17 cellular contexts compared by ENCODE assay signal in the genomic region with DNA sequence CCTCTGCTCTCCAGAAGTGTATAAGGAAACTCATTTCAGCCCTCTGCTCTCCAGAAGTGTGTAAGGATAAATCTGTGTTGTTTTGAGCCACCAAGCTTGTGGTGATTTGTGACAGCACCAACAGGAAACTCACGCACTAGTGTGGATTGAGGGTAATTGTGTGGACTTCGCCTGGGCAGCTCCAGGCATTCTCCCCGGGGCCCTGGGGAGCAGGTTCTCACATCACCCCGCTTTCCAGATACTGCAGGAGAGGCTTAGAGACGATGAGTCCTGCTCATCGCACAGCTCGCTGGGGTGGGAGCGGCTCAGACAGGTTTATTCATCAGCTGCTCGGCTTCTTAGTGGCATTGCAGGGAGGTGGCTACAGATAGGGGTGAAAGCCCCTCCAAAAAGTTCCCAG. TPM values are rescaled to one million over a fixed set of nuclear protein-coding genes. Genes with fewer than 3 reads are reported as not detected.
DNase-seq lines count a peak whose midpoint lies in the region; ATAC-seq and TF ChIP-seq lines count a peak whose summit lies in the region.
"Had no signal": no experiment of that assay in that cellular context is flagged by ENCODE, and none has a peak within 500 bp of the region (broad histone marks: within the 10 kb centered on the region; RNA-seq: fewer than 3 reads in every experiment).

No MANE protein-coding gene starts in this region.

- TF ChIP-seq CTCF in WERI-Rb-1 (IDR thresholded peaks at IDR 0.05; ENCODE audit: low read depth, low read length), result no peak
- TF ChIP-seq CTCF in spleen (IDR thresholded peaks at IDR 0.05 in 8 of 11, conservative IDR thresholded peaks at IDR 0.05 in 3 of 11), result no peak

- no peak overlapping the region for H3K4me3 ChIP-seq in WERI-Rb-1 (ENCODE audit: low read depth, low read length)
- no peak overlapping the region for H3K4me3 ChIP-seq in spleen
- H3K4me3 ChIP-seq: BLaER1, GM23248 had no signal

- peaks cover 23% of the 10 kb centered on the region for H3K27me3 Mint-ChIP-seq in activated T-cell treated with anti-CD3 and anti-CD28 coated beads, Interleukin-2, amount 50 U/mL, for 24 hours
- peaks cover 7% of the 10 kb centered on the region for H3K27me3 Mint-ChIP-seq in activated T-cell treated with anti-CD3 and anti-CD28 coated beads, Interleukin-2, amount 50 U/mL, for 72 hours (ENCODE audit: low read depth)

- DNase-seq in activated T-cell treated with anti-CD3 and anti-CD28 coated beads, Interleukin-2, amount 50 U/mL, for 24 hours, result peak; percentile 5
- no peak for DNase-seq in activated T-cell treated with anti-CD3 and anti-CD28 coated beads, Interleukin-2, amount 50 U/mL, for 72 hours
- DNase-seq in WERI-Rb-1, result peak; percentile 29
- peak; percentile 19 for DNase-seq in left lobe of liver (ENCODE audit: low spot score)
- peak; percentile 32 for DNase-seq in spleen
- no peak for DNase-seq in DMS153 treated with DMSO at 0.1 percent for 48 hours (lab: John Stamatoyannopoulos, UW; ENCODE audit: unreplicated experiment)
- DNase-seq in SK-N-DZ (ENCODE audit: low spot score), result no peak
- DNase-seq: AML-193; Caco-2; CD8-positive, alpha-beta memory T cell; DMS53; GF-D8; GM23248 had no signal

- H3K4me1 ChIP-seq in spleen, result no peaks in the 10 kb centered on the region
- H3K4me1 ChIP-seq: Caco-2 had no signal

- peaks cover 2% of the 10 kb centered on the region for H3K9me3 ChIP-seq in WERI-Rb-1 (ENCODE audit: severe bottlenecking)
- H3K9me3 ChIP-seq in spleen, result peaks cover 10 to 31% (median 28%) of the 10 kb centered on the region in 8 donors

- H3K36me3 ChIP-seq in WERI-Rb-1, result no peaks in the 10 kb centered on the region
- H3K36me3 ChIP-seq in spleen, result no peaks in the 10 kb centered on the region
- H3K36me3 ChIP-seq: BLaER1 had no signal

- intact Hi-C loops in spleen (cut with DNase I; ENCODE audit: low total_unique reads), result no loop called here

- H3K27me3 ChIP-seq in WERI-Rb-1 (ENCODE audit: insufficient read depth, low read depth, severe bottlenecking) (no peaks in the 10 kb centered on the region), spleen (replicated peaks in 1 of 7) (peaks cover 0 to 27% (median 0%) of the 10 kb centered on the region in 7 donors)
- H3K27me3 ChIP-seq: BLaER1 had no signal

- no peak for TF ChIP-seq POLR2A in spleen (IDR thresholded peaks at IDR 0.05)

- no peaks in the 10 kb centered on the region for H3K36me3 Mint-ChIP-seq in activated T-cell treated with anti-CD3 and anti-CD28 coated beads, Interleukin-2, amount 50 U/mL, for 24 hours (ENCODE audit: low read depth)
- H3K36me3 Mint-ChIP-seq in activated T-cell treated with anti-CD3 and anti-CD28 coated beads, Interleukin-2, amount 50 U/mL, for 72 hours (ENCODE audit: insufficient read depth in 2 of 2), result peaks cover 10 to 16% of the 10 kb centered on the region in 2 donors

- no peaks in the 10 kb centered on the region for H3K4me1 Mint-ChIP-seq in activated T-cell treated with anti-CD3 and anti-CD28 coated beads, Interleukin-2, amount 50 U/mL, for 24 hours (ENCODE audit: low read depth)
- no peaks in the 10 kb centered on the region for H3K4me1 Mint-ChIP-seq in activated T-cell treated with anti-CD3 and anti-CD28 coated beads, Interleukin-2, amount 50 U/mL, for 72 hours (ENCODE audit: low read depth)
- H3K4me1 Mint-ChIP-seq: CD8-positive, alpha-beta memory T cell had no signal

- no peak overlapping the region for H3K4me3 Mint-ChIP-seq in activated T-cell treated with anti-CD3 and anti-CD28 coated beads, Interleukin-2, amount 50 U/mL, for 24 hours
- H3K4me3 Mint-ChIP-seq in activated T-cell treated with anti-CD3 and anti-CD28 coated beads, Interleukin-2, amount 50 U/mL, for 72 hours, result no peak overlapping the region
- H3K4me3 Mint-ChIP-seq: CD8-positive, alpha-beta memory T cell had no signal

- no peak overlapping the region for H3K27ac Mint-ChIP-seq in activated T-cell treated with anti-CD3 and anti-CD28 coated beads, Interleukin-2, amount 50 U/mL, for 24 hours
- H3K27ac Mint-ChIP-seq in activated T-cell treated with anti-CD3 and anti-CD28 coated beads, Interleukin-2, amount 50 U/mL, for 72 hours, result no peak overlapping the region
- H3K27ac Mint-ChIP-seq: CD8-positive, alpha-beta memory T cell had no signal

- H3K9me3 Mint-ChIP-seq in activated T-cell treated with anti-CD3 and anti-CD28 coated beads, Interleukin-2, amount 50 U/mL, for 24 hours, result peaks cover 16% of the 10 kb centered on the region
- H3K9me3 Mint-ChIP-seq in activated T-cell treated with anti-CD3 and anti-CD28 coated beads, Interleukin-2, amount 50 U/mL, for 72 hours, result peaks cover 6 to 14% of the 10 kb centered on the region in 2 donors

- H3K27ac ChIP-seq in WERI-Rb-1 (no peak overlapping the region), spleen (no peak overlapping the region)
- H3K27ac ChIP-seq: 22Rv1, BLaER1, GM23248 had no signal

- 75 to 85% (median 83%) methylated on average over 9 of the region's 9 CpGs for WGBS in spleen, 5 donors

- ATAC-seq in activated T-cell treated with anti-CD3 and anti-CD28 coated beads, Interleukin-2, amount 50 U/mL, for 72 hours (replicated peaks in 1 of 2), result no peak
- no peak for ATAC-seq in left lobe of liver
- ATAC-seq: HCT116, HepG2 had no signal

RNA-seq across cellular contexts. Expression of gene RNF130, which starts 38.4 kb away (rescaled TPM):
- 10 to 100 TPM; 17.7 to 23.6 TPM for total RNA-seq in activated T-cell treated with anti-CD3 and anti-CD28 coated beads, Interleukin-2, amount 50 U/mL, for 72 hours
- total RNA-seq in left lobe of liver (102 TPM), spleen (100 to 1,000 TPM in 1 of 7 donors, 10 to 100 TPM in 6; 64.5 to 119 (median 84.1) TPM)
- polyA plus RNA-seq in spleen, result 10 to 100 TPM; 44.1 to 57.0 (median 45.4) TPM
- 72.2 and 74.9 TPM in 2 replicates for polyA plus RNA-seq in SK-N-DZ (2014; cell fraction: cytosol; rRNA removed)
- polyA plus RNA-seq in SK-N-DZ (2014; cell fraction: nucleus; rRNA removed), result 58.5 and 68.0 TPM in 2 replicates

Comparison
In these comparisons a context has a peak if more than half of its experiments do, and no peak if none do; other contexts are left out.
1. DNase-seq: peak in activated T-cell treated with anti-CD3 and anti-CD28 coated beads, Interleukin-2, amount 50 U/mL, for 24 hours (single experiment), WERI-Rb-1 (single experiment), left lobe of liver (single experiment) and spleen (single experiment); none in activated T-cell treated with anti-CD3 and anti-CD28 coated beads, Interleukin-2, amount 50 U/mL, for 72 hours (0 of 2), DMS153 treated with DMSO at 0.1 percent for 48 hours (single experiment) and SK-N-DZ (single experiment).